ENCODE assay signal across 23 cellular contexts in the genomic region with DNA sequence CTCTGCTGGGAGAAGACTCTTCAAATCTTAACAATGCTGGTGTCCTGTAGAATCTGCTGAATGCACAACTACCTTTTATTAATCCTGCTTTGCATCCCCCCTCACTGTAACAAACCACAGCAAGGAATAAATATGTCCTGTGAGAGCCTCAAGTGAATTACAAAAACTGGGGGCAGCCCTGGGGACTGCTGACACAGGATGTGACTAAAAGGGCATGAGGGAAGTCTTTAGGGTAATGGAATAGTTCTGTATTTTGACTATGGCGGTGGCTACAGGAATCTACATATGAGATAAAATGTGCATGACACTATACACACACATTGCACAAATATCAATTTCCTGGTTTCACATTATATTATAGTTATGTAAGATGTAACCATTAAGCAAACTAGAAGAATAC. TPM values are rescaled to one million over a fixed set of nuclear protein-coding genes. Genes with fewer than 3 reads are reported as not detected.
A peak's percentile ranks its signal among the peaks of the same experiment; 100 is the strongest.
DNase-seq lines count a peak whose midpoint lies in the region; ATAC-seq and TF ChIP-seq lines count a peak whose summit lies in the region.
"Had no signal": no experiment of that assay in that cellular context is flagged by ENCODE, and none has a peak within 500 bp of the region (broad histone marks: within the 10 kb centered on the region; RNA-seq: fewer than 3 reads in every experiment).

No MANE protein-coding gene starts in this region.

- CTCF ChIA-PET in activated naive CD4-positive, alpha-beta T cell treated with anti-CD3 and anti-CD28 coated beads for 36 hours (lab: Charles Lee), result no interaction called here
- CTCF ChIA-PET in activated B cell treated with CpG ODN at 0.5 μM for 24 hours (lab: Charles Lee), result no interaction called here

- no peak overlapping the region for H3K4me3 ChIP-seq in upper lobe of right lung
- no peak overlapping the region for H3K4me3 ChIP-seq in testis
- H3K4me3 ChIP-seq: left ventricle myocardium inferior, SK-N-MC had no signal

- no peak overlapping the region for H3K4me3 Mint-ChIP-seq in activated naive CD4-positive, alpha-beta T cell treated with anti-CD3 and anti-CD28 coated beads for 36 hours
- no peak overlapping the region for H3K4me3 Mint-ChIP-seq in activated B cell treated with CpG ODN at 0.5 μM for 24 hours
- peak overlapping the region in 1 of 5 donors; percentile 61 for H3K4me3 Mint-ChIP-seq in immature natural killer cell
- H3K4me3 Mint-ChIP-seq: activated naive CD4-positive, alpha-beta T cell treated with anti-CD3 and anti-CD28 coated beads, Interleukin-2, amount 50 U/mL, for 24 hours; activated T-helper 1 cell treated with anti-CD3 and anti-CD28 coated beads, Interleukin-12 subunit alpha, Interleukin-12 subunit beta, Interleukin-2, Interleukin-4 antibody, amounts not matched to agents 30 ng/mL and 10 ng/mL and 1 ng/mL, durations not matched to agents 14 hours and 24 hours and 36 hours; naive B cell had no signal

- H3K9me3 ChIP-seq in upper lobe of right lung (no peaks in the 10 kb centered on the region), testis (no peaks in the 10 kb centered on the region)
- H3K9me3 ChIP-seq: BE2C, left ventricle myocardium inferior had no signal

- intact Hi-C loops in activated naive CD4-positive, alpha-beta T cell treated with anti-CD3 and anti-CD28 coated beads for 36 hours (cut with micrococcal nuclease), result no loop called here
- intact Hi-C loops in activated B cell treated with CpG ODN at 0.5 μM for 24 hours (cut with micrococcal nuclease) (no loop called here), upper lobe of right lung (cut with DNase I) (no loop called here), testis (cut with DNase I; ENCODE audit: low total_unique reads) (no loop called here)

- peaks cover 50% of the 10 kb centered on the region for H3K4me1 Mint-ChIP-seq in activated naive CD4-positive, alpha-beta T cell treated with anti-CD3 and anti-CD28 coated beads for 36 hours (ENCODE audit: low read depth)
- H3K4me1 Mint-ChIP-seq in activated B cell treated with CpG ODN at 0.5 μM for 24 hours (peaks cover 44% of the 10 kb centered on the region), immature natural killer cell (peaks cover 53 to 70% of the 10 kb centered on the region in 2 donors)

- no peak overlapping the region for H3K27ac ChIP-seq in upper lobe of right lung
- H3K27ac ChIP-seq in testis, result no peak overlapping the region
- H3K27ac ChIP-seq: left ventricle myocardium inferior, SK-N-MC had no signal

- no peaks in the 10 kb centered on the region for H3K9me3 Mint-ChIP-seq in activated naive CD4-positive, alpha-beta T cell treated with anti-CD3 and anti-CD28 coated beads, Interleukin-2, amount 50 U/mL, for 72 hours
- no peaks in the 10 kb centered on the region for H3K9me3 Mint-ChIP-seq in activated naive CD4-positive, alpha-beta T cell treated with anti-CD3 and anti-CD28 coated beads for 36 hours
- H3K9me3 Mint-ChIP-seq in activated B cell treated with CpG ODN at 0.5 μM for 24 hours (no peaks in the 10 kb centered on the region), immature natural killer cell (no peaks in the 10 kb centered on the region)
- H3K9me3 Mint-ChIP-seq: activated naive CD4-positive, alpha-beta T cell treated with anti-CD3 and anti-CD28 coated beads, Interleukin-2, amount 50 U/mL, for 24 hours; activated T-helper 1 cell treated with anti-CD3 and anti-CD28 coated beads, Interleukin-12 subunit alpha, Interleukin-12 subunit beta, Interleukin-2, Interleukin-4 antibody, amounts not matched to agents 30 ng/mL and 10 ng/mL and 1 ng/mL, durations not matched to agents 14 hours and 24 hours and 36 hours; naive B cell had no signal

- peaks cover 0 to 6% of the 10 kb centered on the region in 2 donors for H3K36me3 Mint-ChIP-seq in activated naive CD4-positive, alpha-beta T cell treated with anti-CD3 and anti-CD28 coated beads, Interleukin-2, amount 50 U/mL, for 72 hours
- peaks cover 11% of the 10 kb centered on the region for H3K36me3 Mint-ChIP-seq in activated naive CD4-positive, alpha-beta T cell treated with anti-CD3 and anti-CD28 coated beads for 36 hours (ENCODE audit: low read depth)
- H3K36me3 Mint-ChIP-seq in activated B cell treated with CpG ODN at 0.5 μM for 24 hours (ENCODE audit: low read depth) (peaks cover 51% of the 10 kb centered on the region), immature natural killer cell (peaks cover 0 to 4% (median 4%) of the 10 kb centered on the region in 3 donors)

- TF ChIP-seq CTCF in activated B cell treated with CpG ODN at 0.5 μM for 24 hours (IDR thresholded peaks at IDR 0.05) (no peak), upper lobe of right lung (IDR thresholded peaks at IDR 0.05) (no peak), testis (IDR thresholded peaks at IDR 0.05) (no peak)

- H3K27me3 ChIP-seq in upper lobe of right lung, result no peaks in the 10 kb centered on the region
- H3K27me3 ChIP-seq in testis, result no peaks in the 10 kb centered on the region
- H3K27me3 ChIP-seq: BE2C had no signal

- peak; percentile 43 to 68 for ATAC-seq in activated naive CD4-positive, alpha-beta T cell treated with anti-CD3 and anti-CD28 coated beads, Interleukin-2, amount 50 U/mL, for 72 hours
- ATAC-seq in activated B cell treated with CpG ODN at 0.5 μM for 24 hours (ENCODE audit: low read depth) (peak; percentile 18), upper lobe of right lung (peak; percentile 62)

- no peak for TF ChIP-seq POLR2A in testis (IDR thresholded peaks at IDR 0.05)

- H3K27ac Mint-ChIP-seq in activated naive CD4-positive, alpha-beta T cell treated with anti-CD3 and anti-CD28 coated beads, Interleukin-2, amount 50 U/mL, for 72 hours, result peak overlapping the region; percentile 19 to 63
- no peak overlapping the region for H3K27ac Mint-ChIP-seq in activated naive CD4-positive, alpha-beta T cell treated with anti-CD3 and anti-CD28 coated beads for 36 hours
- no peak overlapping the region for H3K27ac Mint-ChIP-seq in activated B cell treated with CpG ODN at 0.5 μM for 24 hours
- peak overlapping the region; percentile 56 to 74 (median 66) for H3K27ac Mint-ChIP-seq in immature natural killer cell
- H3K27ac Mint-ChIP-seq: activated naive CD4-positive, alpha-beta T cell treated with anti-CD3 and anti-CD28 coated beads, Interleukin-2, amount 50 U/mL, for 24 hours; activated T-helper 1 cell treated with anti-CD3 and anti-CD28 coated beads, Interleukin-12 subunit alpha, Interleukin-12 subunit beta, Interleukin-2, Interleukin-4 antibody, amounts not matched to agents 30 ng/mL and 10 ng/mL and 1 ng/mL, durations not matched to agents 14 hours and 24 hours and 36 hours had no signal

- 88 to 100% methylated on average over 1 of the region's 1 CpG for WGBS in testis, 2 donors

- H3K36me3 ChIP-seq in upper lobe of right lung, result peaks cover 20% of the 10 kb centered on the region
- H3K36me3 ChIP-seq in testis (ENCODE audit: low read depth, missing control alignments), result no peaks in the 10 kb centered on the region

- no peaks in the 10 kb centered on the region for H3K4me1 ChIP-seq in upper lobe of right lung
- peaks cover 9% of the 10 kb centered on the region for H3K4me1 ChIP-seq in testis
- H3K4me1 ChIP-seq: BE2C had no signal

- H3K27me3 Mint-ChIP-seq in activated naive CD4-positive, alpha-beta T cell treated with anti-CD3 and anti-CD28 coated beads for 36 hours (ENCODE audit: low read depth), result no peaks in the 10 kb centered on the region
- H3K27me3 Mint-ChIP-seq in activated B cell treated with CpG ODN at 0.5 μM for 24 hours (no peaks in the 10 kb centered on the region), immature natural killer cell (ENCODE audit: low read depth in 3 of 3) (peaks cover 0 to 10% (median 0%) of the 10 kb centered on the region in 3 donors)
- H3K27me3 Mint-ChIP-seq: activated naive CD4-positive, alpha-beta T cell treated with anti-CD3 and anti-CD28 coated beads, Interleukin-2, amount 50 U/mL, for 24 hours; naive B cell had no signal

- DNase-seq in activated naive CD4-positive, alpha-beta T cell treated with anti-CD3 and anti-CD28 coated beads, Interleukin-2, amount 50 U/mL, for 72 hours (ENCODE audit: low spot score in 2 of 2), result no peak
- DNase-seq in activated naive CD4-positive, alpha-beta T cell treated with anti-CD3 and anti-CD28 coated beads for 36 hours, result no peak
- DNase-seq in activated B cell treated with CpG ODN at 0.5 μM for 24 hours (no peak), immature natural killer cell (no peak), upper lobe of right lung (no peak), testis (no peak), activated gamma-delta T cell treated with Interleukin-2 at 50 U/mL for 16 hours (no peak)
- no peak for DNase-seq in stimulated activated CD4-positive, alpha-beta T cell treated with anti-CD3 and anti-CD28 coated beads, Interleukin-4, amount 100 ng/mL, for 1 hour
- DNase-seq: ACHN; activated CD4-positive, alpha-beta T cell treated with anti-CD3 and anti-CD28 coated beads for 48 hours; BE2C; caudate nucleus; dermis blood vessel endothelial cell; DMS79; GF-D8; left ventricle myocardium inferior; naive B cell; NCI-H1436 treated with DMSO at 0.1 percent for 48 hours; NCI-H2107; NCI-H748 treated with DMSO at 0.1 percent for 48 hours had no signal

- POLR2A ChIA-PET in activated B cell treated with CpG ODN at 0.5 μM for 24 hours (lab: Charles Lee), result no interaction called here

RNA-seq across cellular contexts. Expression of a gene that starts 45.0 kb away (rescaled TPM):
- total RNA-seq in activated naive CD4-positive, alpha-beta T cell treated with anti-CD3 and anti-CD28 coated beads, Interleukin-2, amount 50 U/mL, for 72 hours, result 10 to 100 TPM in 1 of 2 donors, 1 to 10 TPM in 1; 8.2 to 11.3 TPM
- 1 to 10 TPM; 6.3 to 7.5 TPM for total RNA-seq in activated naive CD4-positive, alpha-beta T cell treated with anti-CD3 and anti-CD28 coated beads for 36 hours
- 12.8 and 13.2 TPM in 2 replicates for total RNA-seq in activated B cell treated with CpG ODN at 0.5 μM for 24 hours
- polyA plus RNA-seq in immature natural killer cell, result 10 to 100 TPM in 1 of 3 donors, 1 to 10 TPM in 2; 4.4 to 20.7 (median 7.5) TPM
- 12.5 TPM for total RNA-seq in upper lobe of right lung
- 10 to 100 TPM; 62.4 to 71.7 TPM for total RNA-seq in testis
- 36.1 TPM for polyA plus RNA-seq in testis (ENCODE audit: insufficient read depth, low read depth, low replicate concordance)

Comparison
In these comparisons a context has a peak if more than half of its experiments do, and no peak if none do; other contexts are left out.
1. H3K27ac Mint-ChIP-seq: peak in activated naive CD4-positive, alpha-beta T cell treated with anti-CD3 and anti-CD28 coated beads, Interleukin-2, amount 50 U/mL, for 72 hours (2 of 2) and immature natural killer cell (6 of 6); none in activated naive CD4-positive, alpha-beta T cell treated with anti-CD3 and anti-CD28 coated beads for 36 hours (single experiment) and activated B cell treated with CpG ODN at 0.5 μM for 24 hours (single experiment).
2. Peak in every context shown above with its lines, with median percentiles within 50 percentile points of each other: ATAC-seq.